14 cellular contexts compared by ENCODE assay signal in genomic region chr7:3106353-3106752, GRCh38.
DNase-seq lines count a peak whose midpoint lies in the region; ATAC-seq and TF ChIP-seq lines count a peak whose summit lies in the region.
"Had no signal": no experiment of that assay in that cellular context is flagged by ENCODE, and none has a peak within 500 bp of the region (broad histone marks: within the 10 kb centered on the region; RNA-seq: fewer than 3 reads in every experiment).

No MANE protein-coding gene starts in this region.

- no peak overlapping the region for H4K5ac ChIP-seq in mesendoderm (ENCODE audit: low read length)

- H3K4me2 ChIP-seq in BLaER1 treated with 17β-estradiol and CSF1 and Interleukin-3, amounts not matched to agents 10 nM and 100 nM, result peak overlapping the region in 9 of 11 experiments; percentile 28 to 75 (median 60); a peak in 11 of 22 replicates
- no peak overlapping the region for H3K4me2 ChIP-seq in mesendoderm (ENCODE audit: low read length)
- H3K4me2 ChIP-seq: SK-N-SH had no signal

- no peak overlapping the region for H3K4me3 ChIP-seq in BLaER1 treated with 17β-estradiol and CSF1 and Interleukin-3, amounts not matched to agents 10 nM and 100 nM
- H3K4me3 ChIP-seq in esophagus muscularis mucosa (no peak overlapping the region), mesendoderm (ENCODE audit: low read length) (no peak overlapping the region)
- H3K4me3 ChIP-seq: spleen had no signal

- peaks cover 61% of the 10 kb centered on the region for H3K36me3 Mint-ChIP-seq in activated CD8-positive, alpha-beta memory T cell treated with anti-CD3 and anti-CD28 coated beads, Interleukin-2, amount 10 ng/mL, durations not matched to agents 7 days and 5 days

- H3K27ac ChIP-seq in BLaER1 treated with 17β-estradiol and CSF1 and Interleukin-3, amounts not matched to agents 10 nM and 100 nM, result no peak overlapping the region
- H3K27ac ChIP-seq in esophagus muscularis mucosa (replicated peaks in 1 of 4), result no peak overlapping the region
- H3K27ac ChIP-seq in mesendoderm (ENCODE audit: low read depth, low read length), result no peak overlapping the region
- H3K27ac ChIP-seq: parathyroid adenoma had no signal

- no peak for TF ChIP-seq POLR2A in esophagus muscularis mucosa (IDR thresholded peaks at IDR 0.05; ENCODE audit: low read depth)

- no peak overlapping the region for H4K8ac ChIP-seq in mesendoderm (ENCODE audit: low read depth, low read length)

- no peak overlapping the region for H2AK5ac ChIP-seq in mesendoderm (ENCODE audit: low read length)

- no peak for TF ChIP-seq CTCF in esophagus muscularis mucosa (IDR thresholded peaks at IDR 0.05)

- no peaks in the 10 kb centered on the region for H3K27me3 ChIP-seq in BLaER1 treated with 17β-estradiol and CSF1 and Interleukin-3, amounts not matched to agents 10 nM and 100 nM
- H3K27me3 ChIP-seq in esophagus muscularis mucosa, result peaks cover 0 to 27% (median 0%) of the 10 kb centered on the region in 4 donors
- H3K27me3 ChIP-seq in mesendoderm (ENCODE audit: insufficient read depth, low read length, poor library complexity), result no peaks in the 10 kb centered on the region
- H3K27me3 ChIP-seq: spleen had no signal

- no peaks in the 10 kb centered on the region for H3K36me3 ChIP-seq in BLaER1 treated with 17β-estradiol and CSF1 and Interleukin-3, amounts not matched to agents 10 nM and 100 nM
- H3K36me3 ChIP-seq in esophagus muscularis mucosa (no peaks in the 10 kb centered on the region), mesendoderm (ENCODE audit: control insufficient read depth, insufficient read depth, low read length) (no peaks in the 10 kb centered on the region)
- H3K36me3 ChIP-seq: spleen had no signal

- no peaks in the 10 kb centered on the region for H4K20me1 ChIP-seq in BLaER1 treated with 17β-estradiol and CSF1 and Interleukin-3, amounts not matched to agents 10 nM and 100 nM

- H3K27ac Mint-ChIP-seq in activated CD8-positive, alpha-beta memory T cell treated with anti-CD3 and anti-CD28 coated beads, Interleukin-2, amount 10 ng/mL, durations not matched to agents 7 days and 5 days, result peak overlapping the region; percentile 97

- H3K23ac ChIP-seq in mesendoderm (ENCODE audit: low read length), result no peak overlapping the region

- DNase-seq in activated CD8-positive, alpha-beta memory T cell treated with anti-CD3 and anti-CD28 coated beads, Interleukin-2, amount 10 ng/mL, durations not matched to agents 7 days and 5 days, result peak; percentile 88
- peak; percentile 24 for DNase-seq in posterior vena cava (ENCODE audit: low spot score)
- no peak for DNase-seq in esophagus muscularis mucosa (ENCODE audit: extremely low spot score)
- no peak for DNase-seq in mesendoderm
- DNase-seq: C1 segment of cervical spinal cord; central memory CD4-positive, alpha-beta T cell; NCI-H345; SK-N-SH; spleen had no signal

- H3K4ac ChIP-seq in mesendoderm (ENCODE audit: low read depth, low read length), result no peak overlapping the region

- intact Hi-C loops in posterior vena cava (cut with DNase I), result no loop called here
- intact Hi-C loops in esophagus muscularis mucosa (cut with DNase I), result no loop called here

- no peak overlapping the region for H3K9ac ChIP-seq in BLaER1 treated with 17β-estradiol and CSF1 and Interleukin-3, amounts not matched to agents 10 nM and 100 nM
- no peak overlapping the region for H3K9ac ChIP-seq in mesendoderm (ENCODE audit: low read length)
- H3K9ac ChIP-seq: parathyroid adenoma, SK-N-SH had no signal

- no peak overlapping the region for H2BK120ac ChIP-seq in mesendoderm (ENCODE audit: low read depth, low read length)

- peaks cover 29 to 51% (median 36%) of the 10 kb centered on the region in 10 experiments for H3K4me1 ChIP-seq in BLaER1 treated with 17β-estradiol and CSF1 and Interleukin-3, amounts not matched to agents 10 nM and 100 nM
- H3K4me1 ChIP-seq in esophagus muscularis mucosa (no peaks in the 10 kb centered on the region), mesendoderm (ENCODE audit: control insufficient read depth, low read depth, low read length) (no peaks in the 10 kb centered on the region)
- H3K4me1 ChIP-seq: parathyroid adenoma had no signal

- H3K56ac ChIP-seq in mesendoderm (ENCODE audit: low read length), result no peak overlapping the region

- peak overlapping the region; percentile 25 for H3K4me3 Mint-ChIP-seq in activated CD8-positive, alpha-beta memory T cell treated with anti-CD3 and anti-CD28 coated beads, Interleukin-2, amount 10 ng/mL, durations not matched to agents 7 days and 5 days

- peaks cover 93% of the 10 kb centered on the region for H3K4me1 Mint-ChIP-seq in activated CD8-positive, alpha-beta memory T cell treated with anti-CD3 and anti-CD28 coated beads, Interleukin-2, amount 10 ng/mL, durations not matched to agents 7 days and 5 days

- H3K79me1 ChIP-seq in mesendoderm (ENCODE audit: low read length), result no peaks in the 10 kb centered on the region

- no peak overlapping the region for H2BK5ac ChIP-seq in mesendoderm (ENCODE audit: low read length)

- TF ChIP-seq EP300 in esophagus muscularis mucosa (IDR thresholded peaks at IDR 0.05), result no peak

- CTCF ChIA-PET in activated CD8-positive, alpha-beta memory T cell treated with anti-CD3 and anti-CD28 coated beads, Interleukin-2, amount 10 ng/mL, durations not matched to agents 7 days and 5 days (lab: Charles Lee), result interaction anchor here (0.8 to 3.9 kb wide), 11 partner anchors 10 to 241 kb away, joined by 3 to 59 read pairs (median 7); no protein-coding TSS in a partner anchor

- WGBS in esophagus muscularis mucosa, result 38% methylated on average over 1 of the region's 1 CpG
- no CpG with 5 or more reads among the region's 1 CpG for WGBS in mesendoderm (ENCODE audit: extremely low coverage, insufficient coverage, low lambda C conversion rate)

- H3K79me2 ChIP-seq in mesendoderm (ENCODE audit: control insufficient read depth, insufficient read depth, low read length), result no peaks in the 10 kb centered on the region
- H3K79me2 ChIP-seq: parathyroid adenoma had no signal

- no peaks in the 10 kb centered on the region for H3K27me3 Mint-ChIP-seq in activated CD8-positive, alpha-beta memory T cell treated with anti-CD3 and anti-CD28 coated beads, Interleukin-2, amount 10 ng/mL, durations not matched to agents 7 days and 5 days

- H3K9me3 Mint-ChIP-seq in activated CD8-positive, alpha-beta memory T cell treated with anti-CD3 and anti-CD28 coated beads, Interleukin-2, amount 10 ng/mL, durations not matched to agents 7 days and 5 days (ENCODE audit: low read depth), result peaks cover 7% of the 10 kb centered on the region

- H2BK15ac ChIP-seq in mesendoderm (replicated peaks; ENCODE audit: low read depth), result no peak overlapping the region

- peak; percentile 65 for ATAC-seq in GM18502 (IDR thresholded peaks at IDR 0.05; ENCODE audit: poor library complexity, unreplicated experiment)
- peak; percentile 87 for ATAC-seq in activated CD8-positive, alpha-beta memory T cell treated with anti-CD3 and anti-CD28 coated beads, Interleukin-2, amount 10 ng/mL, durations not matched to agents 7 days and 5 days
- ATAC-seq in HG02759 (IDR thresholded peaks at IDR 0.05; ENCODE audit: unreplicated experiment), result no peak
- ATAC-seq in GM19328 (IDR thresholded peaks at IDR 0.05; ENCODE audit: unreplicated experiment), result no peak

- H3K9me3 ChIP-seq in BLaER1 treated with 17β-estradiol and CSF1 and Interleukin-3, amounts not matched to agents 10 nM and 100 nM (replicated peaks in 1 of 11), result peaks cover 0 to 32% (median 13%) of the 10 kb centered on the region in 11 experiments; a peak in 14 of 22 replicates
- H3K9me3 ChIP-seq in esophagus muscularis mucosa, result peaks cover 0 to 11% (median 3%) of the 10 kb centered on the region in 4 donors
- H3K9me3 ChIP-seq: SK-N-SH had no signal

- H3K18ac ChIP-seq in mesendoderm (ENCODE audit: low read length), result no peak overlapping the region

Comparison
In these comparisons a context has a peak if more than half of its experiments do, and no peak if none do; other contexts are left out.
1. ATAC-seq: peak in GM18502 (single experiment) and activated CD8-positive, alpha-beta memory T cell treated with anti-CD3 and anti-CD28 coated beads, Interleukin-2, amount 10 ng/mL, durations not matched to agents 7 days and 5 days (single experiment); none in HG02759 (single experiment) and GM19328 (single experiment).
2. DNase-seq: peak in activated CD8-positive, alpha-beta memory T cell treated with anti-CD3 and anti-CD28 coated beads, Interleukin-2, amount 10 ng/mL, durations not matched to agents 7 days and 5 days (single experiment) and posterior vena cava (single experiment); none in esophagus muscularis mucosa (single experiment) and mesendoderm (single experiment).